Comparison of ENCODE assay signal across 8 cellular contexts in genomic region chr21:29372063-29372802, GRCh38.
DNase-seq lines count a peak whose midpoint lies in the region; ATAC-seq and TF ChIP-seq lines count a peak whose summit lies in the region.

No MANE protein-coding gene starts in this region.

- H3K4me1 ChIP-seq in adrenal gland (replicated peaks in 1 of 2): no peaks in the 10 kb centered on the region
- no peaks in the 10 kb centered on the region for H3K4me1 ChIP-seq in right atrium auricular region

- intact Hi-C loops in adrenal gland (cut with DNase I): loop anchor here (5.0 to 10.0 kb wide), 3 partner anchors 210 to 287 kb away; no protein-coding TSS in a partner anchor

- peak; percentile 77 for ATAC-seq in HG02623 (IDR thresholded peaks at IDR 0.05; ENCODE audit: unreplicated experiment)

- peak; percentile 40 for DNase-seq in activated naive CD4-positive, alpha-beta T cell treated with Interleukin-2 at 50 U/mL for 16 hours
- DNase-seq in activated naive CD4-positive, alpha-beta T cell (lab: John Stamatoyannopoulos, UW): no peak
- peak; percentile 91 for DNase-seq in NAMALWA (ENCODE audit: low spot score)
- DNase-seq in SK-N-DZ (ENCODE audit: low spot score): peak; percentile 72
- DNase-seq in adrenal gland: peak; percentile 25 to 76 (median 70)
- peak; percentile 60 for DNase-seq in right atrium auricular region (ENCODE audit: low spot score)
- peak; percentile 50 for DNase-seq in skeletal muscle cell (ENCODE audit: low read depth)

- whole genome bisulfite sequencing in adrenal gland, 4 donors: 43 to 53% (median 44%) methylated on average over 9 to 11 of the region's 11 CpGs

- no peak for TF ChIP-seq POLR2A in adrenal gland (IDR thresholded peaks at IDR 0.05)

- H3K4me3 ChIP-seq in adrenal gland (no peak overlapping the region), right atrium auricular region (no peak overlapping the region), skeletal muscle cell (ENCODE audit: low read depth, low read length) (no peak overlapping the region)

- TF ChIP-seq CTCF in adrenal gland (IDR thresholded peaks at IDR 0.05): peak; percentile 71 to 89 (median 83)
- peak; percentile 58 to 84 for TF ChIP-seq CTCF in right atrium auricular region (IDR thresholded peaks at IDR 0.05)

- H3K36me3 ChIP-seq in adrenal gland (replicated peaks in 1 of 2) (no peaks in the 10 kb centered on the region), right atrium auricular region (no peaks in the 10 kb centered on the region)

- H3K27ac ChIP-seq in adrenal gland (no peak overlapping the region), right atrium auricular region (no peak overlapping the region)

- H3K9me3 ChIP-seq in adrenal gland (replicated peaks in 1 of 3) (no peaks in the 10 kb centered on the region), right atrium auricular region (no peaks in the 10 kb centered on the region)

- H3K27me3 ChIP-seq in adrenal gland (no peaks in the 10 kb centered on the region), right atrium auricular region (no peaks in the 10 kb centered on the region)

Comparison
In these comparisons a context has a peak if more than half of its experiments do, and no peak if none do; other contexts are left out.
1. DNase-seq: peak in activated naive CD4-positive, alpha-beta T cell treated with Interleukin-2 at 50 U/mL for 16 hours (single experiment), NAMALWA (single experiment), SK-N-DZ (single experiment), adrenal gland (7 of 7), right atrium auricular region (single experiment) and skeletal muscle cell (single experiment); none in activated naive CD4-positive, alpha-beta T cell (0 of 4).